ENCODE assay signal across 6 cellular contexts in genomic region chr9:117906763-117907162, GRCh38.
"Had no signal": no experiment of that assay in that cellular context is flagged by ENCODE, and none has a peak within 500 bp of the region (broad histone marks: within the 10 kb centered on the region; RNA-seq: fewer than 3 reads in every experiment).

No MANE protein-coding gene starts in this region.

- FAIRE-seq: H1 had no signal

- H3K4me2 ChIP-seq: GM23338 had no signal

- H3K27ac ChIP-seq: HL-60 had no signal

- H3K4me3 ChIP-seq: GM23338 had no signal

- ATAC-seq: GM23338 had no signal

- DNase-seq: H9, HCEC 1CT, KG1 had no signal

- H2AFZ ChIP-seq: GM23338 had no signal
